In genomic region chr9:70924905-70925547, GRCh38 we compare ENCODE assay signal across 9 cellular contexts.
A peak's percentile ranks its signal among the peaks of the same experiment; 100 is the strongest.
DNase-seq lines count a peak whose midpoint lies in the region; ATAC-seq, FAIRE-seq and TF ChIP-seq lines count a peak whose summit lies in the region.
"Had no signal": no experiment of that assay in that cellular context is flagged by ENCODE, and none has a peak within 500 bp of the region (broad histone marks: within the 10 kb centered on the region; RNA-seq: fewer than 3 reads in every experiment).

No MANE protein-coding gene starts in this region.

- DNase-seq in NCI-H146 (lab: John Stamatoyannopoulos, UW) (peak; percentile 6), NCI-H146 treated with DMSO at 0.1 percent for 48 hours (lab: John Stamatoyannopoulos, UW; ENCODE audit: unreplicated experiment) (no peak), NCI-H526 treated with DMSO at 0.1 percent for 48 hours (lab: John Stamatoyannopoulos, UW) (peak; percentile 65), brain microvascular endothelial cell (peak; percentile 81)
- DNase-seq in stimulated activated naive CD8-positive, alpha-beta T cell treated with anti-CD3 and anti-CD28 coated beads, Interleukin-15, Interleukin-2, amounts not matched to agents 100 U/mL and 50 U/mL, for 24 hours, result peak; percentile 4

- H3K27ac ChIP-seq in brain microvascular endothelial cell, result peak overlapping the region; percentile 24
- H3K27ac ChIP-seq: BLaER1 treated with 17β-estradiol and CSF1 and Interleukin-3, amounts not matched to agents 10 nM and 100 nM had no signal

- H3K27me3 ChIP-seq in brain microvascular endothelial cell (replicated peaks), result no peaks in the 10 kb centered on the region
- H3K27me3 ChIP-seq: BLaER1 treated with 17β-estradiol and CSF1 and Interleukin-3, amounts not matched to agents 10 nM and 100 nM had no signal

- H3K4me3 ChIP-seq in brain microvascular endothelial cell (ENCODE audit: low read depth, low read length), result peak overlapping the region; percentile 13
- H3K4me3 ChIP-seq: BLaER1 treated with 17β-estradiol and CSF1 and Interleukin-3, amounts not matched to agents 10 nM and 100 nM had no signal

- H3K36me3 ChIP-seq in brain microvascular endothelial cell (replicated peaks), result no peaks in the 10 kb centered on the region
- H3K36me3 ChIP-seq: BLaER1 treated with 17β-estradiol and CSF1 and Interleukin-3, amounts not matched to agents 10 nM and 100 nM had no signal

- peak; percentile 99 for FAIRE-seq in islet of Langerhans (lab: Jason Lieb, UNC)

- in situ Hi-C loops in brain microvascular endothelial cell (cut with HindIII; ENCODE audit: low pct_ligation_motif_present, low sequenced_read_pairs), result no loop called here

- peak; percentile 74 for ATAC-seq in GM19463 (IDR thresholded peaks at IDR 0.05; ENCODE audit: unreplicated experiment)
- ATAC-seq in HG03469 (IDR thresholded peaks at IDR 0.05; ENCODE audit: unreplicated experiment), result peak; percentile 85
- peak; percentile 43 for ATAC-seq in stimulated activated naive CD8-positive, alpha-beta T cell treated with anti-CD3 and anti-CD28 coated beads, Interleukin-15, Interleukin-2, amounts not matched to agents 100 U/mL and 50 U/mL, for 24 hours

- TF ChIP-seq CTCF in brain microvascular endothelial cell (IDR thresholded peaks at IDR 0.05; ENCODE audit: low read depth, low read length, missing control alignments), result peak; percentile 86
